ENCODE assay signal across 10 cellular contexts in the genomic region with DNA sequence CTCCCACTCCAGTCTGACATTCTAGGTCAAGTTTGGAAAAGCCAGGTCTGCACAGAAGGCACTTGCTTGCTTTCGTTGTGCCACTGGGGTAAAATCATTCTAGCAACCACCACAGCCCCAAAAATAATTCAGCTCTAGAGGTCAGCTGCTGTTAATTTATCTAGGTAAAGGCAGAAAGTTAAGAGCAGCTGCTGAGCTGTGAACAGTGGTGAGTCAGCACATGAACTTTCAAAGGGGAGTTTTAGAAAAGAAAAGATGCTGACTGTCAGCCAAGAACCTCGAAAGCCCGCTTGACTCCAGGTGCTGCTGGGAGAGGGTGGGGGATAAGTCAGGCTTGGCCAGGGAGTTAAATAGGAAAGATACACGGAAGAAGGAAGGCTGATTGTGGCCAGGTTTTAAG. TPM values are rescaled to one million over a fixed set of nuclear protein-coding genes. Genes with fewer than 3 reads are reported as not detected.
DNase-seq lines count a peak whose midpoint lies in the region; ATAC-seq and TF ChIP-seq lines count a peak whose summit lies in the region.
"Had no signal": no experiment of that assay in that cellular context is flagged by ENCODE, and none has a peak within 500 bp of the region (broad histone marks: within the 10 kb centered on the region; RNA-seq: fewer than 3 reads in every experiment).

No MANE protein-coding gene starts in this region.

- no peaks in the 10 kb centered on the region for H3K9me3 Mint-ChIP-seq in T-helper 2 cell treated with Interferon-gamma antibody and Interleukin-4, amounts not matched to agents 5 μg/mL and 100 μg/mL, for 36 hours
- H3K9me3 Mint-ChIP-seq in HFFc6: no peaks in the 10 kb centered on the region
- no peaks in the 10 kb centered on the region for H3K9me3 Mint-ChIP-seq in nephron

- H3K4me3 Mint-ChIP-seq in T-helper 2 cell treated with Interferon-gamma antibody and Interleukin-4, amounts not matched to agents 5 μg/mL and 100 μg/mL, for 36 hours: peak overlapping the region; percentile 40
- H3K4me3 Mint-ChIP-seq in HFFc6 (no peak overlapping the region), nephron (no peak overlapping the region)

- peak overlapping the region; percentile 76 for H3K27ac Mint-ChIP-seq in T-helper 2 cell treated with Interferon-gamma antibody and Interleukin-4, amounts not matched to agents 5 μg/mL and 100 μg/mL, for 36 hours
- no peak overlapping the region for H3K27ac Mint-ChIP-seq in HFFc6
- peak overlapping the region; percentile 15 to 28 (median 15) for H3K27ac Mint-ChIP-seq in nephron

- ATAC-seq in SK-N-SH treated with all-trans-retinoic acid at 6 μM for 48 hours (peak; percentile 82), HG03439 (IDR thresholded peaks at IDR 0.05; ENCODE audit: unreplicated experiment) (no peak)

- H3K4me1 Mint-ChIP-seq in T-helper 2 cell treated with Interferon-gamma antibody and Interleukin-4, amounts not matched to agents 5 μg/mL and 100 μg/mL, for 36 hours (ENCODE audit: low read depth): peaks cover 42% of the 10 kb centered on the region
- H3K4me1 Mint-ChIP-seq in HFFc6 (ENCODE audit: low read depth): peaks cover 17% of the 10 kb centered on the region
- peaks cover 14% of the 10 kb centered on the region for H3K4me1 Mint-ChIP-seq in nephron

- DNase-seq in T-helper 2 cell treated with Interferon-gamma antibody and Interleukin-4, amounts not matched to agents 5 μg/mL and 100 μg/mL, for 36 hours (ENCODE audit: low spot score): no peak
- DNase-seq in T-helper 2 cell: no peak
- DNase-seq in HFFc6: peak; percentile 18
- DNase-seq in NCI-H146 (lab: John Stamatoyannopoulos, UW): no peak
- no peak for DNase-seq in superior temporal gyrus (ENCODE audit: extremely low spot score)
- DNase-seq: activated effector memory CD4-positive, alpha-beta T cell treated with anti-CD3 and anti-CD28 coated beads, Interleukin-2, amount 50 U/mL, for 16 hours; spleen had no signal

- H3K27me3 Mint-ChIP-seq in T-helper 2 cell treated with Interferon-gamma antibody and Interleukin-4, amounts not matched to agents 5 μg/mL and 100 μg/mL, for 36 hours (ENCODE audit: low read depth): no peaks in the 10 kb centered on the region
- H3K27me3 Mint-ChIP-seq in HFFc6 (ENCODE audit: insufficient read depth): peaks cover 8% of the 10 kb centered on the region
- peaks cover 18% of the 10 kb centered on the region for H3K27me3 Mint-ChIP-seq in nephron (ENCODE audit: low read depth)

- no peaks in the 10 kb centered on the region for H3K36me3 Mint-ChIP-seq in T-helper 2 cell treated with Interferon-gamma antibody and Interleukin-4, amounts not matched to agents 5 μg/mL and 100 μg/mL, for 36 hours (ENCODE audit: low read depth)
- H3K36me3 Mint-ChIP-seq in HFFc6 (ENCODE audit: low read depth) (no peaks in the 10 kb centered on the region), nephron (ENCODE audit: low read depth) (no peaks in the 10 kb centered on the region)

- no peak for TF ChIP-seq CTCF in HFFc6 (IDR thresholded peaks at IDR 0.05)
- no peak for TF ChIP-seq CTCF in nephron (IDR thresholded peaks at IDR 0.05; ENCODE audit: unreplicated experiment in 3 of 3)

TF ChIP-seq in SK-N-SH treated with all-trans-retinoic acid at 6 μM for 48 hours, 23 proteins besides CTCF, POLR2A, EP300 and RAD21:
- TF ChIP-seq CSDC2 (CRISPR knock-in tag; IDR thresholded peaks at IDR 0.05) (no peak), CREB5 (CRISPR knock-in tag; IDR thresholded peaks at IDR 0.05; ENCODE audit: low read depth) (no peak), ZFP3 (CRISPR knock-in tag; IDR thresholded peaks at IDR 0.05) (no peak), TCF4 (CRISPR knock-in tag; IDR thresholded peaks at IDR 0.05; ENCODE audit: borderline replicate concordance) (no peak), ZNF70 (CRISPR knock-in tag; IDR thresholded peaks at IDR 0.05) (no peak), ZFP30 (CRISPR knock-in tag; IDR thresholded peaks at IDR 0.05) (no peak), ISL1 (CRISPR knock-in tag; IDR thresholded peaks at IDR 0.05) (no peak), RARB (CRISPR knock-in tag; IDR thresholded peaks at IDR 0.05) (no peak), GLIS3 (CRISPR knock-in tag; IDR thresholded peaks at IDR 0.05) (no peak), OSR1 (CRISPR knock-in tag; IDR thresholded peaks at IDR 0.05) (no peak)

RNA-seq across cellular contexts. Expression of gene CCDC197, which starts 12.7 kb away (rescaled TPM):
- not detected for total RNA-seq in HFFc6 (2021; fragmentation: NEBNext Ultra II Directional; extraction: Animal tissue kit (Norgen Biotek cat#: 25700))
- total RNA-seq: spleen had no signal

RNA-seq across cellular contexts. Expression of gene OTUB2, which starts 16.4 kb away (rescaled TPM):
- 1 to 10 TPM in 4 of 6 experiments, under 1 TPM in 2; 0.77 to 1.8 (median 1.2) TPM for total RNA-seq in HFFc6 (2021; fragmentation: NEBNext Ultra II Directional; extraction: Animal tissue kit (Norgen Biotek cat#: 25700))

RNA-seq across cellular contexts. Expression of gene ASB2, which starts 33.4 kb away (rescaled TPM):
- not detected for total RNA-seq in HFFc6 (2021; fragmentation: NEBNext Ultra II Directional; extraction: Animal tissue kit (Norgen Biotek cat#: 25700))
